Comparison of ENCODE assay signal across 17 cellular contexts in the genomic region with DNA sequence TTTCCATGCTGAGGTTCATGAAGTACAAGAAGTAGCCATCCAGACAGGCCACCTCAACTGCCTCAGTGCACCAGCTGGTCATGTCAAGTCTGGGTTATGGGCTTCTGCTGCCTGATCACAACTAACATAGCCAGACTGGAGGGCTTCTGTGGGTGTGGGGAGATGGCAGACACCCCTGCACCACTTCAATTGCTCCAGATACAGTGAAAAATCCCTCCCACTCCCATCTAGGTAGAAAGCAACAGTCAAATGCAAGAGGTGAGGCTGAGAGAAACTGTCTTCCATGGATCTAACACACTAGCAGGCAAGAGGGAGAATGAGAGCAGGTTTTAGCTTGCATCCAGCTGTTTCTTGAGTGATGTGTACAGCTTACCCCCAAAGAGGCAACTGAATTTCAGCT. TPM values are rescaled to one million over a fixed set of nuclear protein-coding genes. Genes with fewer than 3 reads are reported as not detected.
DNase-seq lines count a peak whose midpoint lies in the region; FAIRE-seq and TF ChIP-seq lines count a peak whose summit lies in the region.
"Had no signal": no experiment of that assay in that cellular context is flagged by ENCODE, and none has a peak within 500 bp of the region (broad histone marks: within the 10 kb centered on the region; RNA-seq: fewer than 3 reads in every experiment).

No MANE protein-coding gene starts in this region.

- peak overlapping the region; percentile 88 for H3K4me2 ChIP-seq in neural cell (ENCODE audit: low read length)

- no peak for TF ChIP-seq EP300 in neural cell (conservative IDR thresholded peaks at IDR 0.05; ENCODE audit: poor library complexity, severe bottlenecking)

- H3K36me3 ChIP-seq in neural cell (ENCODE audit: insufficient read depth, low read length) (no peaks in the 10 kb centered on the region), thyroid gland (no peaks in the 10 kb centered on the region)
- H3K36me3 ChIP-seq: BLaER1 treated with 17β-estradiol and CSF1 and Interleukin-3, amounts not matched to agents 10 nM and 100 nM had no signal

- intact Hi-C loops in thyroid gland (cut with DNase I): no loop called here

- no peaks in the 10 kb centered on the region for H3F3A ChIP-seq in neural cell (ENCODE audit: insufficient read depth, low read length, poor library complexity, severe bottlenecking)

- TF ChIP-seq POLR2A in thyroid gland (IDR thresholded peaks at IDR 0.05): no peak
- no peak for TF ChIP-seq POLR2A in GM12892 (IDR thresholded peaks at IDR 0.05; ENCODE audit: low read depth, low read length)

- H3K79me2 ChIP-seq in neural cell (replicated peaks; ENCODE audit: insufficient read depth, low read length): no peaks in the 10 kb centered on the region

- H3K9ac ChIP-seq in neural cell (ENCODE audit: low read length): peak overlapping the region; percentile 73
- H3K9ac ChIP-seq: BLaER1 treated with 17β-estradiol and CSF1 and Interleukin-3, amounts not matched to agents 10 nM and 100 nM had no signal

- H3K27ac ChIP-seq in angular gyrus (ENCODE audit: low read depth, low read length): peak overlapping the region; percentile 57
- H3K27ac ChIP-seq in caudate nucleus (ENCODE audit: low read depth, low read length): peak overlapping the region; percentile 89
- peak overlapping the region; percentile 98 for H3K27ac ChIP-seq in neural cell (ENCODE audit: low read length)
- peak overlapping the region; percentile 5 to 56 (median 6) for H3K27ac ChIP-seq in thyroid gland
- H3K27ac ChIP-seq: BLaER1 treated with 17β-estradiol and CSF1 and Interleukin-3, amounts not matched to agents 10 nM and 100 nM had no signal

- H3K27me3 ChIP-seq in neural cell (ENCODE audit: insufficient read depth, low read depth, low read length) (no peaks in the 10 kb centered on the region), thyroid gland (no peaks in the 10 kb centered on the region)
- H3K27me3 ChIP-seq: BLaER1 treated with 17β-estradiol and CSF1 and Interleukin-3, amounts not matched to agents 10 nM and 100 nM had no signal

- no peaks in the 10 kb centered on the region for H3K9me2 ChIP-seq in neural cell (ENCODE audit: insufficient read depth, low read length)

- H3K9me3 ChIP-seq in neural cell (ENCODE audit: low read length): no peaks in the 10 kb centered on the region
- H3K9me3 ChIP-seq in thyroid gland: no peaks in the 10 kb centered on the region
- H3K9me3 ChIP-seq: BLaER1 treated with 17β-estradiol and CSF1 and Interleukin-3, amounts not matched to agents 10 nM and 100 nM had no signal

- H3K4me3 ChIP-seq in neural cell (ENCODE audit: low read length) (peak overlapping the region; percentile 63), thyroid gland (replicated peaks in 1 of 3) (no peak overlapping the region)
- H3K4me3 ChIP-seq: BLaER1 treated with 17β-estradiol and CSF1 and Interleukin-3, amounts not matched to agents 10 nM and 100 nM had no signal

- no peak for FAIRE-seq in GM12892 (lab: Jason Lieb, UNC)
- FAIRE-seq: G401.6, GM12891, HepG2 had no signal

- no peak for TF ChIP-seq RAD21 in neural cell (conservative IDR thresholded peaks at IDR 0.05)

- no peak overlapping the region for H2AFZ ChIP-seq in neural cell (ENCODE audit: low read depth, low read length)

- H3K4me1 ChIP-seq in thyroid gland: peaks cover 9 to 18% of the 10 kb centered on the region in 2 donors

- TF ChIP-seq CTCF in neural cell (IDR thresholded peaks at IDR 0.05; ENCODE audit: poor library complexity, severe bottlenecking) (no peak), thyroid gland (IDR thresholded peaks at IDR 0.05) (no peak)

- H4K20me1 ChIP-seq in neural cell (ENCODE audit: insufficient read depth): no peaks in the 10 kb centered on the region
- H4K20me1 ChIP-seq: BLaER1 treated with 17β-estradiol and CSF1 and Interleukin-3, amounts not matched to agents 10 nM and 100 nM had no signal

- peak in 8 of 61 donors; percentile 21 to 63 (median 38) for DNase-seq in caudate nucleus (lab: John Stamatoyannopoulos, UW)
- no peak for DNase-seq in thyroid gland
- DNase-seq in NCI-H345 treated with DMSO at 0.1 percent for 48 hours (lab: John Stamatoyannopoulos, UW; ENCODE audit: unreplicated experiment): no peak
- DNase-seq in GM12892 (ENCODE audit: insufficient read length): no peak
- DNase-seq: Calu3; CD8-positive, alpha-beta T cell; GOT3; H7; HFFc6 had no signal

TF ChIP-seq in neural cell, 6 proteins besides CTCF, POLR2A, EP300 and RAD21:
- TF ChIP-seq, protein P1, sequence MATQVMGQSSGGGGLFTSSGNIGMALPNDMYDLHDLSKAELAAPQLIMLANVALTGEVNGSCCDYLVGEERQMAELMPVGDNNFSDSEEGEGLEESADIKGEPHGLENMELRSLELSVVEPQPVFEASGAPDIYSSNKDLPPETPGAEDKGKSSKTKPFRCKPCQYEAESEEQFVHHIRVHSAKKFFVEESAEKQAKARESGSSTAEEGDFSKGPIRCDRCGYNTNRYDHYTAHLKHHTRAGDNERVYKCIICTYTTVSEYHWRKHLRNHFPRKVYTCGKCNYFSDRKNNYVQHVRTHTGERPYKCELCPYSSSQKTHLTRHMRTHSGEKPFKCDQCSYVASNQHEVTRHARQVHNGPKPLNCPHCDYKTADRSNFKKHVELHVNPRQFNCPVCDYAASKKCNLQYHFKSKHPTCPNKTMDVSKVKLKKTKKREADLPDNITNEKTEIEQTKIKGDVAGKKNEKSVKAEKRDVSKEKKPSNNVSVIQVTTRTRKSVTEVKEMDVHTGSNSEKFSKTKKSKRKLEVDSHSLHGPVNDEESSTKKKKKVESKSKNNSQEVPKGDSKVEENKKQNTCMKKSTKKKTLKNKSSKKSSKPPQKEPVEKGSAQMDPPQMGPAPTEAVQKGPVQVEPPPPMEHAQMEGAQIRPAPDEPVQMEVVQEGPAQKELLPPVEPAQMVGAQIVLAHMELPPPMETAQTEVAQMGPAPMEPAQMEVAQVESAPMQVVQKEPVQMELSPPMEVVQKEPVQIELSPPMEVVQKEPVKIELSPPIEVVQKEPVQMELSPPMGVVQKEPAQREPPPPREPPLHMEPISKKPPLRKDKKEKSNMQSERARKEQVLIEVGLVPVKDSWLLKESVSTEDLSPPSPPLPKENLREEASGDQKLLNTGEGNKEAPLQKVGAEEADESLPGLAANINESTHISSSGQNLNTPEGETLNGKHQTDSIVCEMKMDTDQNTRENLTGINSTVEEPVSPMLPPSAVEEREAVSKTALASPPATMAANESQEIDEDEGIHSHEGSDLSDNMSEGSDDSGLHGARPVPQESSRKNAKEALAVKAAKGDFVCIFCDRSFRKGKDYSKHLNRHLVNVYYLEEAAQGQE (IDR thresholded peaks at IDR 0.05; ENCODE audit: borderline replicate concordance): no peak
- TF ChIP-seq TAF1 (IDR thresholded peaks at IDR 0.05; ENCODE audit: low read depth) (no peak), EZH2 (IDR thresholded peaks at IDR 0.05; ENCODE audit: borderline replicate concordance, insufficient read depth, low read length, poor library complexity, severe bottlenecking) (no peak), SMC3 (conservative IDR thresholded peaks at IDR 0.05; ENCODE audit: poor library complexity) (no peak), POLR2AphosphoS5 (IDR thresholded peaks at IDR 0.05) (no peak), MXI1 (conservative IDR thresholded peaks at IDR 0.05; ENCODE audit: poor library complexity, severe bottlenecking) (no peak)

RNA-seq across cellular contexts. Expression of a gene that starts 10.8 kb away (rescaled TPM):
- polyA plus RNA-seq in neural cell: 3.4 and 4.0 TPM in 2 replicates
- 7.3 and 8.7 TPM in 2 replicates for polyA minus RNA-seq in neural cell
- total RNA-seq in thyroid gland: 1 to 10 TPM; 2.9 to 6.8 (median 3.5) TPM
- 0.02 TPM for polyA plus RNA-seq in GM12892 (2012; ENCODE audit: missing spikeins)
- total RNA-seq: A172, Calu3, HepG2, HFFc6 had no signal
- polyA plus RNA-seq: HepG2, IgD-negative memory B cell had no signal

Comparison
In these comparisons a context has a peak if more than half of its experiments do, and no peak if none do; other contexts are left out.
1. H3K27ac ChIP-seq: peak in every context shown above with its lines; median percentile 98 in neural cell; 89 in caudate nucleus; 57 in angular gyrus; 6 in thyroid gland.